Comparison of ENCODE assay signal across 8 cellular contexts in the genomic region with DNA sequence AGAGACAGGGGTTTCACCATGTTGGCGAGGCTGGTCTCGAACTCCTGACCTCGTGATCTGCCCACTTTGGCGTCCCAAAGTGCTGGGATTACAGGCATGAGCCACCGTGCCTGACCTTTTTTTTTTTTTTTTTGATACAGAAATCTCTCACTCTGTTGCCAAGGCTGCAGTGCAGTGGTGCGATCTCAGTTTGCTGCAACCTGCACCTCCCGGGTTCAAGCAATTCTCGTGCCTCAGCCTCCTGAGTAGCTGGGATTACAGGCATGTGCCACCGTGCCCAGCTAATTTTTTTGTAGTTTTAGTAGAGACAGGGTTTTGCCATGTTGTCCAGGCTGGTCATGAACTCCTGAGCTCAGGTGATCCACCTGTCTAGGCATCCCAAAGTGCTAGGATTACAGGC. TPM values are rescaled to one million over a fixed set of nuclear protein-coding genes. Genes with fewer than 3 reads are reported as not detected.
A peak's percentile ranks its signal among the peaks of the same experiment; 100 is the strongest.
DNase-seq lines count a peak whose midpoint lies in the region; ATAC-seq and TF ChIP-seq lines count a peak whose summit lies in the region.
"Not testable (repeated sequence)": the region's sequence is repeated elsewhere in the genome, so short reads cannot be mapped to it uniquely, and the experiment has no call there.

No MANE protein-coding gene starts in this region.

- H3K27ac ChIP-seq in CD4-positive, alpha-beta T cell (ENCODE audit: low read depth, low read length); RWPE2 (ENCODE audit: poor library complexity, severe bottlenecking); right cardiac atrium (ENCODE audit: low read length); lower lobe of right lung; sigmoid colon; uterus: not testable (repeated sequence)

- peaks cover 15% of the 10 kb centered on the region for H3K4me1 ChIP-seq in RWPE2 (ENCODE audit: insufficient read depth, poor library complexity, severe bottlenecking)
- H3K4me1 ChIP-seq in right cardiac atrium (ENCODE audit: control insufficient read depth, insufficient read depth, low read length); uterus: not testable (repeated sequence)
- H3K4me1 ChIP-seq in lower lobe of right lung: peaks cover 40% of the 10 kb centered on the region
- peaks cover 0 to 24% (median 23%) of the 10 kb centered on the region in 4 donors for H3K4me1 ChIP-seq in sigmoid colon

- H3K36me3 ChIP-seq in RWPE2 (ENCODE audit: low read depth); uterus: not testable (repeated sequence)
- H3K36me3 ChIP-seq in lower lobe of right lung (peaks cover 17% of the 10 kb centered on the region), sigmoid colon (peaks cover 7 to 33% (median 17%) of the 10 kb centered on the region in 4 donors)

- CTCF ChIA-PET in CD4-positive, alpha-beta T cell (lab: Charles Lee): not testable (repeated sequence)

- peaks cover 25% of the 10 kb centered on the region for H3K4me1 Mint-ChIP-seq in CD4-positive, alpha-beta T cell (ENCODE audit: low read depth)
- peaks cover 23% of the 10 kb centered on the region for H3K4me1 Mint-ChIP-seq in activated T-helper 17 cell treated with anti-CD3 and anti-CD28 coated beads, Interleukin-2, amount 50 U/mL, for 72 hours
- peaks cover 89% of the 10 kb centered on the region for H3K4me1 Mint-ChIP-seq in dendritic cell treated with granulocyte-macrophage colony-stimulating factor and Interleukin-4, amounts not matched to agents 40 ng/mL and 50 ng/mL, for 4 days (ENCODE audit: low read depth)

- H3K9me3 Mint-ChIP-seq in CD4-positive, alpha-beta T cell; activated T-helper 17 cell treated with anti-CD3 and anti-CD28 coated beads, Interleukin-2, amount 50 U/mL, for 72 hours; dendritic cell treated with granulocyte-macrophage colony-stimulating factor and Interleukin-4, amounts not matched to agents 40 ng/mL and 50 ng/mL, for 4 days: not testable (repeated sequence)

- H3K27ac Mint-ChIP-seq in CD4-positive, alpha-beta T cell: peak overlapping the region; percentile 16
- peak overlapping the region; percentile 20 for H3K27ac Mint-ChIP-seq in activated T-helper 17 cell treated with anti-CD3 and anti-CD28 coated beads, Interleukin-2, amount 50 U/mL, for 72 hours
- H3K27ac Mint-ChIP-seq in dendritic cell treated with granulocyte-macrophage colony-stimulating factor and Interleukin-4, amounts not matched to agents 40 ng/mL and 50 ng/mL, for 4 days: peak overlapping the region; percentile 89

- TF ChIP-seq POLR2A in sigmoid colon (IDR thresholded peaks at IDR 0.05); uterus (IDR thresholded peaks at IDR 0.05): not testable (repeated sequence)

- POLR2A ChIA-PET in CD4-positive, alpha-beta T cell (lab: Charles Lee): interaction anchor here (0.6 to 1.3 kb wide), 2 partner anchors 17 to 79 kb away, joined by 3 to 4 read pairs; partner anchors contain the start of gene NINJ1

- TF ChIP-seq EP300 in sigmoid colon (IDR thresholded peaks at IDR 0.05): not testable (repeated sequence)

- not testable (repeated sequence) for H3K9me3 ChIP-seq in CD4-positive, alpha-beta T cell (ENCODE audit: control insufficient read depth, low read length); RWPE2 (ENCODE audit: severe bottlenecking); right cardiac atrium (ENCODE audit: control insufficient read depth, low read length); lower lobe of right lung; sigmoid colon; uterus

- H3K36me3 Mint-ChIP-seq in CD4-positive, alpha-beta T cell (ENCODE audit: low read depth): peaks cover 34% of the 10 kb centered on the region
- H3K36me3 Mint-ChIP-seq in activated T-helper 17 cell treated with anti-CD3 and anti-CD28 coated beads, Interleukin-2, amount 50 U/mL, for 72 hours (ENCODE audit: low read depth): peaks cover 54% of the 10 kb centered on the region
- peaks cover 55% of the 10 kb centered on the region for H3K36me3 Mint-ChIP-seq in dendritic cell treated with granulocyte-macrophage colony-stimulating factor and Interleukin-4, amounts not matched to agents 40 ng/mL and 50 ng/mL, for 4 days (ENCODE audit: low read depth)

- not testable (repeated sequence) for ATAC-seq in CD4-positive, alpha-beta T cell (ENCODE audit: poor library complexity); RWPE2 (ENCODE audit: low read depth); activated T-helper 17 cell treated with anti-CD3 and anti-CD28 coated beads, Interleukin-2, amount 50 U/mL, for 72 hours (replicated peaks); right cardiac atrium; lower lobe of right lung

- H3K27me3 ChIP-seq in CD4-positive, alpha-beta T cell (ENCODE audit: control insufficient read depth, insufficient read depth, low read length); RWPE2 (ENCODE audit: insufficient read depth, poor library complexity, severe bottlenecking); right cardiac atrium (ENCODE audit: control insufficient read depth, insufficient read depth); lower lobe of right lung (ENCODE audit: low read depth); sigmoid colon; uterus: not testable (repeated sequence)

- 87% methylated on average over 9 of the region's 9 CpGs for WGBS in right cardiac atrium
- WGBS in sigmoid colon, 2 donors: 86 to 92% methylated on average over 9 of the region's 9 CpGs

- intact Hi-C loops in CD4-positive, alpha-beta T cell (cut with DNase I, micrococcal nuclease); dendritic cell treated with granulocyte-macrophage colony-stimulating factor and Interleukin-4, amounts not matched to agents 40 ng/mL and 50 ng/mL, for 4 days (cut with micrococcal nuclease); right cardiac atrium (cut with DNase I); lower lobe of right lung (cut with DNase I); sigmoid colon (cut with DNase I); uterus (cut with DNase I; ENCODE audit: low total_unique reads): not testable (repeated sequence)

- TF ChIP-seq CTCF in CD4-positive, alpha-beta T cell (IDR thresholded peaks at IDR 0.05); RWPE2 (IDR thresholded peaks at IDR 0.05; ENCODE audit: poor library complexity, severe bottlenecking); lower lobe of right lung (IDR thresholded peaks at IDR 0.05); sigmoid colon (IDR thresholded peaks at IDR 0.05); uterus (IDR thresholded peaks at IDR 0.05): not testable (repeated sequence)

- H3K4me3 ChIP-seq in RWPE2 (ENCODE audit: severe bottlenecking); right cardiac atrium (ENCODE audit: low read length); lower lobe of right lung; sigmoid colon; uterus: not testable (repeated sequence)

- DNase-seq in CD4-positive, alpha-beta T cell: not testable (repeated sequence)
- DNase-seq in RWPE2 (ENCODE audit: low spot score): peak; percentile 3
- peak in 2 of 3 donors; percentile 12 to 18 for DNase-seq in right cardiac atrium
- peak; percentile 4 for DNase-seq in lower lobe of right lung
- peak; percentile 21 for DNase-seq in sigmoid colon
- DNase-seq in uterus: peak; percentile 8 to 10

- H3K27me3 Mint-ChIP-seq in CD4-positive, alpha-beta T cell; activated T-helper 17 cell treated with anti-CD3 and anti-CD28 coated beads, Interleukin-2, amount 50 U/mL, for 72 hours; dendritic cell treated with granulocyte-macrophage colony-stimulating factor and Interleukin-4, amounts not matched to agents 40 ng/mL and 50 ng/mL, for 4 days: not testable (repeated sequence)

- not testable (repeated sequence) for H3K4me3 Mint-ChIP-seq in CD4-positive, alpha-beta T cell; activated T-helper 17 cell treated with anti-CD3 and anti-CD28 coated beads, Interleukin-2, amount 50 U/mL, for 72 hours; dendritic cell treated with granulocyte-macrophage colony-stimulating factor and Interleukin-4, amounts not matched to agents 40 ng/mL and 50 ng/mL, for 4 days

RNA-seq across cellular contexts. Expression of gene NINJ1, which starts 16.5 kb away (rescaled TPM):
- total RNA-seq in CD4-positive, alpha-beta T cell: 10 to 100 TPM; 87.8 to 87.9 TPM
- 100 to 1,000 TPM in 1 of 2 donors, 10 to 100 TPM in 1; 56.0 to 197 TPM for total RNA-seq in activated T-helper 17 cell treated with anti-CD3 and anti-CD28 coated beads, Interleukin-2, amount 50 U/mL, for 72 hours
- 10 to 100 TPM; 42.9 to 68.4 (median 62.7) TPM for total RNA-seq in right cardiac atrium
- 96.2 TPM for polyA plus RNA-seq in right cardiac atrium
- total RNA-seq in lower lobe of right lung: 46.6 TPM
- 100 to 1,000 TPM in 1 of 4 donors, 10 to 100 TPM in 3; 56.5 to 116 (median 69.6) TPM for total RNA-seq in sigmoid colon
- polyA plus RNA-seq in sigmoid colon: 10 to 100 TPM; 28.9 to 58.7 (median 53.5) TPM
- total RNA-seq in uterus: 10 to 100 TPM; 20.6 to 87.4 (median 44.2) TPM

RNA-seq across cellular contexts. Expression of gene CARD19, which starts 21.5 kb away (rescaled TPM):
- total RNA-seq in CD4-positive, alpha-beta T cell: 10 to 100 TPM; 38.8 to 39.2 TPM
- total RNA-seq in activated T-helper 17 cell treated with anti-CD3 and anti-CD28 coated beads, Interleukin-2, amount 50 U/mL, for 72 hours: 10 to 100 TPM; 83.6 to 87.3 TPM
- total RNA-seq in right cardiac atrium (10 to 100 TPM; 17.7 to 26.6 (median 22.5) TPM), lower lobe of right lung (25.6 TPM), sigmoid colon (10 to 100 TPM; 51.2 to 88.4 (median 85.0) TPM), uterus (10 to 100 TPM; 23.7 to 71.4 (median 40.9) TPM)
- polyA plus RNA-seq in right cardiac atrium (30.3 TPM), sigmoid colon (10 to 100 TPM; 56.8 to 87.2 (median 66.1) TPM)

RNA-seq across cellular contexts. Expression of gene SUSD3, which starts 59.0 kb away (rescaled TPM):
- 10 to 100 TPM; 33.9 to 35.6 TPM for total RNA-seq in CD4-positive, alpha-beta T cell
- total RNA-seq in activated T-helper 17 cell treated with anti-CD3 and anti-CD28 coated beads, Interleukin-2, amount 50 U/mL, for 72 hours: 10 to 100 TPM; 45.4 to 68.4 TPM
- total RNA-seq in right cardiac atrium (1 to 10 TPM; 1.0 to 2.0 (median 1.3) TPM), lower lobe of right lung (5.3 TPM), sigmoid colon (1 to 10 TPM; 1.9 to 7.2 (median 4.7) TPM), uterus (10 to 100 TPM in 3 of 4 donors, 1 to 10 TPM in 1; 9.3 to 52.7 (median 14.7) TPM)
- polyA plus RNA-seq in right cardiac atrium (0.16 TPM), sigmoid colon (10 to 100 TPM in 1 of 3 donors, under 1 TPM in 1, not detected in 1; 0.92 to 15.2 TPM)

Comparison
In these comparisons a context has a peak if more than half of its experiments do, and no peak if none do; other contexts are left out.
1. H3K27ac Mint-ChIP-seq: peak in every context shown above with its lines; median percentile 89 in dendritic cell treated with granulocyte-macrophage colony-stimulating factor and Interleukin-4, amounts not matched to agents 40 ng/mL and 50 ng/mL, for 4 days; 20 in activated T-helper 17 cell treated with anti-CD3 and anti-CD28 coated beads, Interleukin-2, amount 50 U/mL, for 72 hours; 16 in CD4-positive, alpha-beta T cell.